2 cellular contexts compared by ENCODE assay signal in the genomic region with DNA sequence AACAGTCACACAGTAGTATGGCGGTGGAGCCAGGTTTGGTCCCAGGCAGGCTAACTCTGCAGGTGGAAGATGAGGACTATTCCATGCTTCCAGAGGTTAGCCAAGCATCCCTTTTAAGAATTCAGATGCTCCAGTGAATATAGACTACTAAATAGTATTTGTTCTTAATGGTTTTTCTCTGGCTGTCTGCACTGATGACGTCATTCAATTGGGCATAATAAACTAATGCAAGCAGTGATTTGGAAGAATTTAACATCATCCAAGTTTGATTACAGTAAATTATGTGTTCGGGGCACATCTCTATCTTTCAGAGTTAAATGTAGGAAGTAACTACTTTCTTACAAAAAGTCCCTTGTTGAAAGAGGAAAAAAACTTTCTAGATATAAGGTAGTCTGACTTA.
TF ChIP-seq lines count a peak whose summit lies in the region.

No MANE protein-coding gene starts in this region.

TF ChIP-seq in SK-N-SH treated with all-trans-retinoic acid at 6 μM for 48 hours, 23 proteins besides CTCF, POLR2A, EP300 and RAD21:
- TF ChIP-seq, protein P1, sequence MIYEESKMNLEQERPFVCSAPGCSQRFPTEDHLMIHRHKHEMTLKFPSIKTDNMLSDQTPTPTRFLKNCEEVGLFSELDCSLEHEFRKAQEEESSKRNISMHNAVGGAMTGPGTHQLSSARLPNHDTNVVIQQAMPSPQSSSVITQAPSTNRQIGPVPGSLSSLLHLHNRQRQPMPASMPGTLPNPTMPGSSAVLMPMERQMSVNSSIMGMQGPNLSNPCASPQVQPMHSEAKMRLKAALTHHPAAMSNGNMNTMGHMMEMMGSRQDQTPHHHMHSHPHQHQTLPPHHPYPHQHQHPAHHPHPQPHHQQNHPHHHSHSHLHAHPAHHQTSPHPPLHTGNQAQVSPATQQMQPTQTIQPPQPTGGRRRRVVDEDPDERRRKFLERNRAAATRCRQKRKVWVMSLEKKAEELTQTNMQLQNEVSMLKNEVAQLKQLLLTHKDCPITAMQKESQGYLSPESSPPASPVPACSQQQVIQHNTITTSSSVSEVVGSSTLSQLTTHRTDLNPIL (CRISPR knock-in tag; IDR thresholded peaks at IDR 0.05; ENCODE audit: low read depth): peak; percentile 60; the same call in 1 of the 2 replicates
- TF ChIP-seq TOX (CRISPR knock-in tag; IDR thresholded peaks at IDR 0.05; ENCODE audit: borderline replicate concordance): no peak

TF ChIP-seq in SK-N-SH, 30 proteins besides CTCF, POLR2A, EP300 and RAD21 (continued from another document):
- TF ChIP-seq, protein P2, sequence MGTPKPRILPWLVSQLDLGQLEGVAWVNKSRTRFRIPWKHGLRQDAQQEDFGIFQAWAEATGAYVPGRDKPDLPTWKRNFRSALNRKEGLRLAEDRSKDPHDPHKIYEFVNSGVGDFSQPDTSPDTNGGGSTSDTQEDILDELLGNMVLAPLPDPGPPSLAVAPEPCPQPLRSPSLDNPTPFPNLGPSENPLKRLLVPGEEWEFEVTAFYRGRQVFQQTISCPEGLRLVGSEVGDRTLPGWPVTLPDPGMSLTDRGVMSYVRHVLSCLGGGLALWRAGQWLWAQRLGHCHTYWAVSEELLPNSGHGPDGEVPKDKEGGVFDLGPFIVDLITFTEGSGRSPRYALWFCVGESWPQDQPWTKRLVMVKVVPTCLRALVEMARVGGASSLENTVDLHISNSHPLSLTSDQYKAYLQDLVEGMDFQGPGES (IDR thresholded peaks at IDR 0.05; ENCODE audit: low read depth, low read length): no peak
- TF ChIP-seq TAF1 (IDR thresholded peaks at IDR 0.05; ENCODE audit: borderline replicate concordance, low read depth, low read length) (no peak), RCOR1 (IDR thresholded peaks at IDR 0.05; ENCODE audit: low read length) (no peak), MEF2A (IDR thresholded peaks at IDR 0.05; ENCODE audit: borderline replicate concordance, low read depth) (no peak), YY1 (IDR thresholded peaks at IDR 0.05; ENCODE audit: low read depth) (no peak), RXRA (IDR thresholded peaks at IDR 0.05; ENCODE audit: borderline replicate concordance, low read depth) (no peak), TCF12 (IDR thresholded peaks at IDR 0.05) (no peak), JUND (IDR thresholded peaks at IDR 0.05) (no peak), ELF1 (IDR thresholded peaks at IDR 0.05) (no peak), SMC3 (IDR thresholded peaks at IDR 0.05; ENCODE audit: low read depth, low read length) (no peak)
